ENCODE assay signal across 1 cellular context in genomic region chr12:92149563-92149962, GRCh38.
TF ChIP-seq lines count a peak whose summit lies in the region.

No MANE protein-coding gene starts in this region.

TF ChIP-seq in K562, 482 proteins besides CTCF, POLR2A, EP300 and RAD21 (continues in another document):
- no peak for TF ChIP-seq ZNF280A (IDR thresholded peaks at IDR 0.05; ENCODE audit: low read depth, partially characterized antibody)
- 0 out of 2 replicates have a peak, but pooled peaks have one; percentile 47 for TF ChIP-seq NBN (IDR thresholded peaks at IDR 0.05; ENCODE audit: low read depth)
- no peak for TF ChIP-seq EZH2 (IDR thresholded peaks at IDR 0.05; ENCODE audit: borderline replicate concordance, low read depth, low read length)
- no peak for TF ChIP-seq FOXA1 (IDR thresholded peaks at IDR 0.05; ENCODE audit: borderline replicate concordance)
- no peak for TF ChIP-seq E2F5 (CRISPR knock-in tag; IDR thresholded peaks at IDR 0.05)
- TF ChIP-seq SMARCA4 (IDR thresholded peaks at IDR 0.05) = peak; percentile 66
- no peak for TF ChIP-seq SMARCC2 (IDR thresholded peaks at IDR 0.05; ENCODE audit: low read depth)
- peak; percentile 84 for TF ChIP-seq BHLHE40 (IDR thresholded peaks at IDR 0.05; ENCODE audit: low read length)
- no peak for TF ChIP-seq PHTF2 (CRISPR knock-in tag; IDR thresholded peaks at IDR 0.05)
- peak; percentile 39; the same call in 1 of the 2 replicates for TF ChIP-seq FOSL1 (tag; conservative IDR thresholded peaks at IDR 0.05)
- TF ChIP-seq ZEB2 (IDR thresholded peaks at IDR 0.05) = 0 out of 2 replicates have a peak, but pooled peaks have one; percentile 14
- 0 out of 2 replicates have a peak, but pooled peaks have one; percentile 19 for TF ChIP-seq ARID3A (IDR thresholded peaks at IDR 0.05; ENCODE audit: borderline replicate concordance, low read depth, low read length)
- TF ChIP-seq ADNP (tag; IDR thresholded peaks at IDR 0.05) = no peak
- no peak for TF ChIP-seq ZNF239 (CRISPR knock-in tag; IDR thresholded peaks at IDR 0.05)
- TF ChIP-seq MCM5 (IDR thresholded peaks at IDR 0.05; ENCODE audit: low read depth) = no peak
- 0 out of 2 replicates have a peak, but pooled peaks have one; percentile 33 for TF ChIP-seq DMBX1 (CRISPR knock-in tag; IDR thresholded peaks at IDR 0.05; ENCODE audit: borderline replicate concordance)
- no peak for TF ChIP-seq FOS (IDR thresholded peaks at IDR 0.05; ENCODE audit: extremely low read depth, insufficient read length)
- no peak for TF ChIP-seq MBD1 (CRISPR knock-in tag; IDR thresholded peaks at IDR 0.05)
- peak; percentile 32; the same call in 1 of the 2 replicates for TF ChIP-seq MYC (IDR thresholded peaks at IDR 0.05; ENCODE audit: low read depth, low read length)
- no peak for TF ChIP-seq MYC (CRISPR knock-in tag; IDR thresholded peaks at IDR 0.05; ENCODE audit: borderline replicate concordance, low read depth)
- peak; percentile 65 for TF ChIP-seq ZNF384 (IDR thresholded peaks at IDR 0.05; ENCODE audit: low read depth, low read length)
- no peak for TF ChIP-seq RBM39 (optimal IDR thresholded peaks at IDR 0.05; ENCODE audit: low read depth, low read length)
- TF ChIP-seq L3MBTL2 (IDR thresholded peaks at IDR 0.05) = peak; percentile 35; the same call in 1 of the 2 replicates
- TF ChIP-seq SIRT6 (IDR thresholded peaks at IDR 0.05; ENCODE audit: low read depth, low read length) = no peak
- TF ChIP-seq ATF4 (CRISPR knock-in tag; IDR thresholded peaks at IDR 0.05) = no peak
- no peak for TF ChIP-seq USF1 (CRISPR knock-in tag; IDR thresholded peaks at IDR 0.05)
- TF ChIP-seq FOXP1 (CRISPR knock-in tag; IDR thresholded peaks at IDR 0.05) = no peak
- TF ChIP-seq NFE2L1 (tag; IDR thresholded peaks at IDR 0.05; ENCODE audit: borderline replicate concordance, low read depth) = no peak
- TF ChIP-seq ZNF592 (IDR thresholded peaks at IDR 0.05) = 0 out of 2 replicates have a peak, but pooled peaks have one; percentile 38
- no peak for TF ChIP-seq CHD7 (IDR thresholded peaks at IDR 0.05; ENCODE audit: low read depth, low read length)
- TF ChIP-seq ZNF431 (CRISPR knock-in tag; IDR thresholded peaks at IDR 0.05) = no peak
- TF ChIP-seq TCF3 (CRISPR knock-in tag; IDR thresholded peaks at IDR 0.05) = peak; percentile 29; the same call in 1 of the 2 replicates
- TF ChIP-seq HDGF (IDR thresholded peaks at IDR 0.05) = no peak
- TF ChIP-seq EP400 (IDR thresholded peaks at IDR 0.05) = 0 out of 2 replicates have a peak, but pooled peaks have one; percentile 24
